In the genomic region with DNA sequence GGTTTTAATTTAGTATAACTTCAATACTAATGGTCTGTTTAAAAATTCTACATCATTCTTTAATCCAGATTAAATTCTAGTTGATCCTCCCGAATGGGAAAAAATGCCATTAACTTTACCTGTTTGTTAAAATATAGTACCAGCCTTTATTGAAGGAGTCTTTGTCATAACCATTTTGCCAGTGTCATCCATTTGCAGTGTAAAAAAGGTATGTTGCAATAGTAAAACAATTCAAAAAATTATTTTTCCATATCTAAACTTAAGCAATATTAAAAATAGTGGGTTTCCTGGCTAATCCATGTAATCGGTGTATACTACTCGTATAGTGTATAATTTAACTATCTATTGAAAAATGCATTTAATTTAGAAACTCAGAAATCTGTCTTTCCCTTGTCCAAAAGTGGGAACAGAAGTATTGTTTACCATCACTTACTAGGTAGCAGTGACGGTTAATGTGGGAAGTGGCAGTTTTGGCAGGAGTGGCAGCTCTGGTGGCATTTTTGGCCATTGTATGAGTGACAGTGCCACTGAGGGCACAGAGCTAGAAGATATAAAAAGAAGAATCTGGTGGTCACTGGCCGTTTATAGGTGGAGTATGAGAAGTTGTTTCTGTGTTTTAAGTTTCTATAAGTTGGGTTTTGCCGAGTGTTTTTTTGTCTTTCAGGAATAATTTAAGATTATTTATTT, we compare ENCODE assay signal across 1 cellular context.
A peak's percentile ranks its signal among the peaks of the same experiment; 100 is the strongest.
TF ChIP-seq lines count a peak whose summit lies in the region.

No MANE protein-coding gene starts in this region.

TF ChIP-seq in IMR-90, 13 proteins besides CTCF, POLR2A, EP300 and RAD21:
- TF ChIP-seq CHD1 (IDR thresholded peaks at IDR 0.05; ENCODE audit: low read depth, low read length), result no peak
- TF ChIP-seq CEBPB (IDR thresholded peaks at IDR 0.05; ENCODE audit: low read depth, low read length), result peak; percentile 83
